ENCODE assay signal across 24 cellular contexts in the genomic region with DNA sequence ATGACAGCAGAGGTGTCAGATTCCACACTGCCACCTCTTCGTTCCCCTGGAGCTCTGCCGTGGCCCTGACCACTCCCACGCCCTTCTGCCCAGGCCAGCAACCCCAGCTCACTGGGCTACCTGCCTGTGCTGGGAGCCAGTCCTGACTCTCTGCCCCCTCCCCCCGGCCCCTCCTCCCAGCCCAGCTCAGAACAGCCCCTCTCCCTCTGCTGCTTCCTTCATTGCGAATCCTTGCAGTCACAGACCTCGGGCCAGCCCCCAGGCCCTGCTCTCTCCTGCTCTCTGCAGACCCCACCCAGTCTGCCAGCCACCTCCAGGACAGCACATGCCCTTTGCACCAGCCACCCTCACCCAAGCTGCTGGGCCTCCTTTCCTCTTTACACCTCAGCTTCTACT.
DNase-seq lines count a peak whose midpoint lies in the region; ATAC-seq and TF ChIP-seq lines count a peak whose summit lies in the region.
"Had no signal": no experiment of that assay in that cellular context is flagged by ENCODE, and none has a peak within 500 bp of the region (broad histone marks: within the 10 kb centered on the region; RNA-seq: fewer than 3 reads in every experiment).

No MANE protein-coding gene starts in this region.

- intact Hi-C loops in left ventricle myocardium inferior (cut with micrococcal nuclease): no loop called here

- in situ Hi-C loops in ACHN (cut with HindIII; ENCODE audit: low pct_ligation_motif_present, low pct_unique_long_range_greater_than_20kb, low sequenced_read_pairs): no loop called here

- ATAC-seq in HG03457 (IDR thresholded peaks at IDR 0.05; ENCODE audit: unreplicated experiment): no peak
- no peak for ATAC-seq in natural killer cell treated with Interleukin-12 subunit alpha and Interleukin-12 subunit beta and Interleukin-15 and Interleukin-18, amount 100 ng/mL, for 72 hours
- ATAC-seq: CD8-positive, alpha-beta T cell; HepG2 had no signal

- TF ChIP-seq CTCF in cardiac muscle cell (IDR thresholded peaks at IDR 0.05; ENCODE audit: low read depth, low read length) (no peak), left ventricle myocardium inferior (IDR thresholded peaks at IDR 0.05; ENCODE audit: borderline replicate concordance) (no peak), neural progenitor cell (IDR thresholded peaks at IDR 0.05) (no peak)

- H3K79me2 ChIP-seq in neural progenitor cell (ENCODE audit: low read depth): no peaks in the 10 kb centered on the region

- H3K27ac ChIP-seq in cardiac muscle cell (peak overlapping the region; percentile 52), left ventricle myocardium inferior (replicated peaks) (no peak overlapping the region), neural progenitor cell (no peak overlapping the region)
- H3K27ac ChIP-seq: GM23248, SK-N-MC had no signal

- peak overlapping the region; percentile 39 for H3K4me2 ChIP-seq in neural progenitor cell

- no peak overlapping the region for H2AFZ ChIP-seq in neural progenitor cell (replicated peaks)
- H2AFZ ChIP-seq: GM23248 had no signal

- H3K36me3 ChIP-seq in cardiac muscle cell: no peaks in the 10 kb centered on the region
- no peaks in the 10 kb centered on the region for H3K36me3 ChIP-seq in left ventricle myocardium inferior
- H3K36me3 ChIP-seq in neural progenitor cell: no peaks in the 10 kb centered on the region
- H3K36me3 ChIP-seq: BE2C had no signal

- H3K27me3 ChIP-seq in cardiac muscle cell: no peaks in the 10 kb centered on the region
- H3K27me3 ChIP-seq in left ventricle myocardium inferior (ENCODE audit: low read depth): peaks cover 96% of the 10 kb centered on the region
- no peaks in the 10 kb centered on the region for H3K27me3 ChIP-seq in neural progenitor cell
- H3K27me3 ChIP-seq: BE2C had no signal

- H3K4me3 ChIP-seq in cardiac muscle cell (no peak overlapping the region), left ventricle myocardium inferior (no peak overlapping the region), neural progenitor cell (no peak overlapping the region)
- H3K4me3 ChIP-seq: GM23248, SK-N-MC had no signal

- no peak overlapping the region for H3K27ac Mint-ChIP-seq in neural progenitor cell
- no peak overlapping the region for H3K27ac Mint-ChIP-seq in natural killer cell treated with Interleukin-12 subunit alpha and Interleukin-12 subunit beta and Interleukin-15 and Interleukin-18, amount 100 ng/mL, for 72 hours
- H3K27ac Mint-ChIP-seq: CD8-positive, alpha-beta T cell had no signal

- H3K4me1 ChIP-seq in cardiac muscle cell (ENCODE audit: low read depth) (peaks cover 27% of the 10 kb centered on the region), left ventricle myocardium inferior (no peaks in the 10 kb centered on the region), neural progenitor cell (peaks cover 28% of the 10 kb centered on the region)
- H3K4me1 ChIP-seq: BE2C had no signal

- peaks cover 7% of the 10 kb centered on the region for H3F3A ChIP-seq in neural progenitor cell (ENCODE audit: low read depth)

- DNase-seq in cardiac muscle cell (ENCODE audit: low read depth in 1 of 2, low spot score in 1 of 2) (no peak), left ventricle myocardium inferior (no peak), iPS-NIHi7 (ENCODE audit: extremely low spot score) (peak; percentile 49), neural progenitor cell (ENCODE audit: low spot score) (peak; percentile 38), ACHN (no peak), NCI-H1105 treated with DMSO at 0.1 percent for 48 hours (lab: John Stamatoyannopoulos, UW) (no peak)
- no peak for DNase-seq in natural killer cell treated with Interleukin-12 subunit alpha and Interleukin-12 subunit beta and Interleukin-15 and Interleukin-18, amount 100 ng/mL, for 72 hours (ENCODE audit: low spot score)
- DNase-seq: 8988T; BE2C; CD8-positive, alpha-beta T cell; DMS79; GM23248; KBM-7; NCI-H1105; NCI-H1694; NCI-H2107; NCI-H2227 treated with DMSO at 0.1 percent for 48 hours; NCI-H524; NCI-H82; OCI-M1; SHP77 had no signal

- H4K20me1 ChIP-seq in neural progenitor cell (ENCODE audit: low read depth): no peaks in the 10 kb centered on the region

- no peak overlapping the region for H3K9ac ChIP-seq in neural progenitor cell
- H3K9ac ChIP-seq: GM23248 had no signal

- H3K4me1 Mint-ChIP-seq in neural progenitor cell: peaks cover 25% of the 10 kb centered on the region
- peaks cover 0 to 3% of the 10 kb centered on the region in 2 donors for H3K4me1 Mint-ChIP-seq in natural killer cell treated with Interleukin-12 subunit alpha and Interleukin-12 subunit beta and Interleukin-15 and Interleukin-18, amount 100 ng/mL, for 72 hours (ENCODE audit: low read depth in 2 of 2)

- H3K27me3 Mint-ChIP-seq in neural progenitor cell (ENCODE audit: insufficient read depth, low read depth): peaks cover 4% of the 10 kb centered on the region
- no peaks in the 10 kb centered on the region for H3K27me3 Mint-ChIP-seq in natural killer cell treated with Interleukin-12 subunit alpha and Interleukin-12 subunit beta and Interleukin-15 and Interleukin-18, amount 100 ng/mL, for 72 hours

- no peaks in the 10 kb centered on the region for H3K9me3 Mint-ChIP-seq in neural progenitor cell
- H3K9me3 Mint-ChIP-seq in natural killer cell treated with Interleukin-12 subunit alpha and Interleukin-12 subunit beta and Interleukin-15 and Interleukin-18, amount 100 ng/mL, for 72 hours: no peaks in the 10 kb centered on the region
- H3K9me3 Mint-ChIP-seq: CD8-positive, alpha-beta T cell had no signal

- no peaks in the 10 kb centered on the region for H3K36me3 Mint-ChIP-seq in neural progenitor cell
- H3K36me3 Mint-ChIP-seq in natural killer cell treated with Interleukin-12 subunit alpha and Interleukin-12 subunit beta and Interleukin-15 and Interleukin-18, amount 100 ng/mL, for 72 hours: no peaks in the 10 kb centered on the region
- H3K36me3 Mint-ChIP-seq: CD8-positive, alpha-beta T cell had no signal

- H3K4me3 Mint-ChIP-seq in neural progenitor cell: no peak overlapping the region
- no peak overlapping the region for H3K4me3 Mint-ChIP-seq in natural killer cell treated with Interleukin-12 subunit alpha and Interleukin-12 subunit beta and Interleukin-15 and Interleukin-18, amount 100 ng/mL, for 72 hours
- H3K4me3 Mint-ChIP-seq: CD8-positive, alpha-beta T cell had no signal

- H3K9me3 ChIP-seq in cardiac muscle cell (ENCODE audit: low read depth) (no peaks in the 10 kb centered on the region), left ventricle myocardium inferior (replicated peaks) (no peaks in the 10 kb centered on the region), neural progenitor cell (ENCODE audit: low read depth) (no peaks in the 10 kb centered on the region)
- H3K9me3 ChIP-seq: BE2C had no signal

Comparison
In these comparisons a context has a peak if more than half of its experiments do, and no peak if none do; other contexts are left out.
1. DNase-seq: peak in iPS-NIHi7 (single experiment) and neural progenitor cell (single experiment); none in cardiac muscle cell (0 of 2), left ventricle myocardium inferior (single experiment), ACHN (single experiment), NCI-H1105 treated with DMSO at 0.1 percent for 48 hours (single experiment) and natural killer cell treated with Interleukin-12 subunit alpha and Interleukin-12 subunit beta and Interleukin-15 and Interleukin-18, amount 100 ng/mL, for 72 hours (single experiment).